ENCODE assay signal across 17 cellular contexts in genomic region chr1:212375986-212376385, GRCh38. TPM values are rescaled to one million over a fixed set of nuclear protein-coding genes. Genes with fewer than 3 reads are reported as not detected.
DNase-seq lines count a peak whose midpoint lies in the region; ATAC-seq and TF ChIP-seq lines count a peak whose summit lies in the region.
"Had no signal": no experiment of that assay in that cellular context is flagged by ENCODE, and none has a peak within 500 bp of the region (broad histone marks: within the 10 kb centered on the region; RNA-seq: fewer than 3 reads in every experiment).

No MANE protein-coding gene starts in this region.

- H3K27ac ChIP-seq in CD4-positive, alpha-beta memory T cell (ENCODE audit: low read depth, low read length), result no peak overlapping the region
- H3K27ac ChIP-seq in sigmoid colon, result no peak overlapping the region

- H3K4me3 Mint-ChIP-seq in activated naive CD8-positive, alpha-beta T cell treated with anti-CD3 and anti-CD28 coated beads for 36 hours, result no peak overlapping the region
- H3K4me3 Mint-ChIP-seq in activated naive CD8-positive, alpha-beta T cell treated with anti-CD3 and anti-CD28 coated beads, Interleukin-2, amount 50 U/mL, for 24 hours, result no peak overlapping the region
- no peak overlapping the region for H3K4me3 Mint-ChIP-seq in CD4-positive, alpha-beta memory T cell
- H3K4me3 Mint-ChIP-seq in WTC11 (no peak overlapping the region), naive B cell (no peak overlapping the region)
- H3K4me3 Mint-ChIP-seq: B cell; CD8-positive, alpha-beta T cell; HFFc6 had no signal

- H3K9me3 ChIP-seq in CD4-positive, alpha-beta memory T cell (ENCODE audit: control insufficient read depth in 1 of 2, low read length in 2 of 2), result no peaks in the 10 kb centered on the region
- no peaks in the 10 kb centered on the region for H3K9me3 ChIP-seq in sigmoid colon

- no peak for TF ChIP-seq EP300 in sigmoid colon (IDR thresholded peaks at IDR 0.05)

- peaks cover 10% of the 10 kb centered on the region for H3K9me3 Mint-ChIP-seq in activated naive CD8-positive, alpha-beta T cell treated with anti-CD3 and anti-CD28 coated beads for 36 hours
- H3K9me3 Mint-ChIP-seq in activated naive CD8-positive, alpha-beta T cell treated with anti-CD3 and anti-CD28 coated beads, Interleukin-2, amount 50 U/mL, for 24 hours, result no peaks in the 10 kb centered on the region
- peaks cover 0 to 4% (median 0%) of the 10 kb centered on the region in 8 donors for H3K9me3 Mint-ChIP-seq in CD4-positive, alpha-beta memory T cell
- H3K9me3 Mint-ChIP-seq in WTC11, result peaks cover 7% of the 10 kb centered on the region
- peaks cover 0 to 4% (median 0%) of the 10 kb centered on the region in 7 donors for H3K9me3 Mint-ChIP-seq in naive B cell
- H3K9me3 Mint-ChIP-seq: HFFc6 had no signal

- H3K36me3 Mint-ChIP-seq in activated naive CD8-positive, alpha-beta T cell treated with anti-CD3 and anti-CD28 coated beads for 36 hours, result peaks cover 51% of the 10 kb centered on the region
- peaks cover 58% of the 10 kb centered on the region for H3K36me3 Mint-ChIP-seq in activated naive CD8-positive, alpha-beta T cell treated with anti-CD3 and anti-CD28 coated beads, Interleukin-2, amount 50 U/mL, for 24 hours (ENCODE audit: low read depth)
- H3K36me3 Mint-ChIP-seq in CD4-positive, alpha-beta memory T cell, result peaks cover 65 to 70% of the 10 kb centered on the region in 2 donors
- H3K36me3 Mint-ChIP-seq in WTC11 (peaks cover 78% of the 10 kb centered on the region), naive B cell (peaks cover 11 to 30% of the 10 kb centered on the region in 2 donors)

- H3K36me3 ChIP-seq in CD4-positive, alpha-beta memory T cell (ENCODE audit: insufficient read depth, low read length), result peaks cover 17% of the 10 kb centered on the region
- H3K36me3 ChIP-seq in sigmoid colon, result peaks cover 0 to 32% (median 5%) of the 10 kb centered on the region in 4 donors

- CTCF ChIA-PET in CD4-positive, alpha-beta memory T cell (lab: Charles Lee; ENCODE audit: partially characterized antibody), result interaction anchor here (2.0 to 3.4 kb wide), 4 partner anchors 8 to 341 kb away, joined by 8 to 15 read pairs (median 12); partner anchors contain the start of genes DTL and INTS7
- CTCF ChIA-PET in WTC11 (lab: Charles Lee), result interaction anchor here (0.5 to 1.8 kb wide), 3 partner anchors 14 to 278 kb away, joined by 3 to 17 read pairs (median 3); no protein-coding TSS in a partner anchor

- intact Hi-C loops in CD4-positive, alpha-beta memory T cell (cut with micrococcal nuclease), result no loop called here
- intact Hi-C loops in left cardiac atrium (cut with DNase I), result no loop called here
- intact Hi-C loops in sigmoid colon (cut with DNase I), result no loop called here

- peak overlapping the region; percentile 60 for H3K27ac Mint-ChIP-seq in activated naive CD8-positive, alpha-beta T cell treated with anti-CD3 and anti-CD28 coated beads for 36 hours
- H3K27ac Mint-ChIP-seq in activated naive CD8-positive, alpha-beta T cell treated with anti-CD3 and anti-CD28 coated beads, Interleukin-2, amount 50 U/mL, for 24 hours, result no peak overlapping the region
- peak overlapping the region in 4 of 7 donors; percentile 4 to 45 (median 20) for H3K27ac Mint-ChIP-seq in CD4-positive, alpha-beta memory T cell
- H3K27ac Mint-ChIP-seq in WTC11, result peak overlapping the region; percentile 34; the same call in 1 of the 2 replicates
- peak overlapping the region in 5 of 6 donors; percentile 12 to 68 (median 41) for H3K27ac Mint-ChIP-seq in naive B cell
- H3K27ac Mint-ChIP-seq: HFFc6 had no signal

- ATAC-seq in activated naive CD8-positive, alpha-beta T cell treated with anti-CD3 and anti-CD28 coated beads, Interleukin-2, amount 50 U/mL, for 24 hours, result no peak
- no peak for ATAC-seq in WTC11
- no peak for ATAC-seq in naive B cell (ENCODE audit: low read depth in 2 of 2)
- no peak for ATAC-seq in left cardiac atrium
- ATAC-seq: CD8-positive, alpha-beta T cell had no signal

- no peaks in the 10 kb centered on the region for H3K27me3 ChIP-seq in CD4-positive, alpha-beta memory T cell (ENCODE audit: insufficient read depth, low read length)
- no peaks in the 10 kb centered on the region for H3K27me3 ChIP-seq in sigmoid colon

- TF ChIP-seq CTCF in WTC11 (IDR thresholded peaks at IDR 0.05) (no peak), sigmoid colon (IDR thresholded peaks at IDR 0.05) (no peak)

- 78 to 94% methylated on average over 5 of the region's 5 CpGs for WGBS in sigmoid colon, 2 donors

- no peak for TF ChIP-seq POLR2A in sigmoid colon (IDR thresholded peaks at IDR 0.05)

- no peak for DNase-seq in activated naive CD8-positive, alpha-beta T cell treated with anti-CD3 and anti-CD28 coated beads for 36 hours
- no peak for DNase-seq in activated naive CD8-positive, alpha-beta T cell treated with anti-CD3 and anti-CD28 coated beads, Interleukin-2, amount 50 U/mL, for 24 hours
- no peak for DNase-seq in CD4-positive, alpha-beta memory T cell
- DNase-seq in WTC11 (ENCODE audit: low spot score), result no peak
- DNase-seq in naive B cell, result no peak
- no peak for DNase-seq in left cardiac atrium
- no peak for DNase-seq in sigmoid colon
- no peak for DNase-seq in effector CD8-positive, alpha-beta T cell (lab: John Stamatoyannopoulos, UW)
- DNase-seq: ACHN; C1 segment of cervical spinal cord; CD8-positive, alpha-beta T cell; COR-L47; DND-41; GDM1; HCEC 1CT; HFFc6 had no signal

- peaks cover under 1% of the 10 kb centered on the region for H3K4me1 Mint-ChIP-seq in activated naive CD8-positive, alpha-beta T cell treated with anti-CD3 and anti-CD28 coated beads for 36 hours
- no peaks in the 10 kb centered on the region for H3K4me1 Mint-ChIP-seq in activated naive CD8-positive, alpha-beta T cell treated with anti-CD3 and anti-CD28 coated beads, Interleukin-2, amount 50 U/mL, for 24 hours
- H3K4me1 Mint-ChIP-seq in CD4-positive, alpha-beta memory T cell, result no peaks in the 10 kb centered on the region
- H3K4me1 Mint-ChIP-seq in WTC11 (no peaks in the 10 kb centered on the region), naive B cell (no peaks in the 10 kb centered on the region)
- H3K4me1 Mint-ChIP-seq: B cell had no signal

- no peaks in the 10 kb centered on the region for H3K27me3 Mint-ChIP-seq in activated naive CD8-positive, alpha-beta T cell treated with anti-CD3 and anti-CD28 coated beads for 36 hours
- H3K27me3 Mint-ChIP-seq in activated naive CD8-positive, alpha-beta T cell treated with anti-CD3 and anti-CD28 coated beads, Interleukin-2, amount 50 U/mL, for 24 hours, result no peaks in the 10 kb centered on the region
- no peaks in the 10 kb centered on the region for H3K27me3 Mint-ChIP-seq in CD4-positive, alpha-beta memory T cell
- H3K27me3 Mint-ChIP-seq in WTC11 (ENCODE audit: low read depth), result no peaks in the 10 kb centered on the region
- H3K27me3 Mint-ChIP-seq in naive B cell, result no peaks in the 10 kb centered on the region
- H3K27me3 Mint-ChIP-seq: B cell had no signal

- POLR2A ChIA-PET in CD4-positive, alpha-beta memory T cell (lab: Charles Lee; ENCODE audit: partially characterized antibody), result interaction anchor here (0.9 to 1.4 kb wide), 2 partner anchors 10 to 90 kb away, joined by 3 to 4 read pairs; no protein-coding TSS in a partner anchor
- POLR2A ChIA-PET in WTC11 (lab: Charles Lee), result no interaction called here

- H3K4me3 ChIP-seq in CD4-positive, alpha-beta memory T cell (ENCODE audit: low read length in 2 of 2), result no peak overlapping the region
- H3K4me3 ChIP-seq in sigmoid colon, result no peak overlapping the region

- no peaks in the 10 kb centered on the region for H3K4me1 ChIP-seq in CD4-positive, alpha-beta memory T cell (ENCODE audit: insufficient read depth, low read length)
- H3K4me1 ChIP-seq in sigmoid colon, result no peaks in the 10 kb centered on the region

TF ChIP-seq in WTC11, 78 proteins besides CTCF, POLR2A, EP300 and RAD21 (continues in another document):
- TF ChIP-seq ESRRA (CRISPR knock-in tag; IDR thresholded peaks at IDR 0.05; ENCODE audit: borderline replicate concordance), result no peak
- TF ChIP-seq TEAD4 (CRISPR knock-in tag; IDR thresholded peaks at IDR 0.05), result no peak
- TF ChIP-seq ZNF138 (CRISPR knock-in tag; conservative IDR thresholded peaks at IDR 0.05), result no peak
- no peak for TF ChIP-seq ZNF396 (CRISPR knock-in tag; IDR thresholded peaks at IDR 0.05; ENCODE audit: borderline replicate concordance)
- TF ChIP-seq, protein P1, sequence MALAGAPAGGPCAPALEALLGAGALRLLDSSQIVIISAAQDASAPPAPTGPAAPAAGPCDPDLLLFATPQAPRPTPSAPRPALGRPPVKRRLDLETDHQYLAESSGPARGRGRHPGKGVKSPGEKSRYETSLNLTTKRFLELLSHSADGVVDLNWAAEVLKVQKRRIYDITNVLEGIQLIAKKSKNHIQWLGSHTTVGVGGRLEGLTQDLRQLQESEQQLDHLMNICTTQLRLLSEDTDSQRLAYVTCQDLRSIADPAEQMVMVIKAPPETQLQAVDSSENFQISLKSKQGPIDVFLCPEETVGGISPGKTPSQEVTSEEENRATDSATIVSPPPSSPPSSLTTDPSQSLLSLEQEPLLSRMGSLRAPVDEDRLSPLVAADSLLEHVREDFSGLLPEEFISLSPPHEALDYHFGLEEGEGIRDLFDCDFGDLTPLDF (CRISPR knock-in tag; IDR thresholded peaks at IDR 0.05), result no peak
- no peak for TF ChIP-seq CREM (CRISPR knock-in tag; IDR thresholded peaks at IDR 0.05)

RNA-seq across cellular contexts. Expression of gene PACC1, which starts 38.7 kb away (rescaled TPM):
- 10 to 100 TPM; 12.7 to 13.9 TPM for total RNA-seq in activated naive CD8-positive, alpha-beta T cell treated with anti-CD3 and anti-CD28 coated beads for 36 hours
- 10 to 100 TPM in 1 of 2 experiments, 1 to 10 TPM in 1; 9.7 to 12.3 TPM for total RNA-seq in CD4-positive, alpha-beta memory T cell
- 1 to 10 TPM; 8.8 to 9.4 TPM for polyA plus RNA-seq in CD4-positive, alpha-beta memory T cell
- total RNA-seq in WTC11 (2021) (15.0 to 19.5 TPM (median 15.7 TPM) in 3 replicates), left cardiac atrium (1 to 10 TPM; 3.3 to 3.4 TPM), sigmoid colon (1 to 10 TPM; 1.6 to 6.9 (median 3.0) TPM)
- polyA plus RNA-seq in naive B cell (ENCODE audit: low read depth in 6 of 6) (10 to 100 TPM; 14.1 to 20.8 (median 18.7) TPM), sigmoid colon (1 to 10 TPM in 2 of 3 donors, under 1 TPM in 1; 0.60 to 4.6 (median 1.8) TPM)

RNA-seq across cellular contexts. Expression of gene NENF, which starts 56.7 kb away (rescaled TPM):
- total RNA-seq in activated naive CD8-positive, alpha-beta T cell treated with anti-CD3 and anti-CD28 coated beads for 36 hours, result 10 to 100 TPM; 36.4 to 38.7 TPM
- 10 to 100 TPM; 18.7 to 21.0 TPM for total RNA-seq in CD4-positive, alpha-beta memory T cell
- 10 to 100 TPM; 42.6 to 76.2 TPM for polyA plus RNA-seq in CD4-positive, alpha-beta memory T cell
- total RNA-seq in WTC11 (2021) (26.2 to 28.1 TPM (median 27.3 TPM) in 3 replicates), left cardiac atrium (10 to 100 TPM; 83.8 to 88.6 TPM), sigmoid colon (100 to 1,000 TPM; 100 to 136 (median 120) TPM)
- polyA plus RNA-seq in naive B cell (ENCODE audit: low read depth in 6 of 6) (10 to 100 TPM; 31.7 to 93.4 (median 64.3) TPM), sigmoid colon (10 to 100 TPM; 27.0 to 66.1 (median 42.1) TPM)
